In the genomic region with DNA sequence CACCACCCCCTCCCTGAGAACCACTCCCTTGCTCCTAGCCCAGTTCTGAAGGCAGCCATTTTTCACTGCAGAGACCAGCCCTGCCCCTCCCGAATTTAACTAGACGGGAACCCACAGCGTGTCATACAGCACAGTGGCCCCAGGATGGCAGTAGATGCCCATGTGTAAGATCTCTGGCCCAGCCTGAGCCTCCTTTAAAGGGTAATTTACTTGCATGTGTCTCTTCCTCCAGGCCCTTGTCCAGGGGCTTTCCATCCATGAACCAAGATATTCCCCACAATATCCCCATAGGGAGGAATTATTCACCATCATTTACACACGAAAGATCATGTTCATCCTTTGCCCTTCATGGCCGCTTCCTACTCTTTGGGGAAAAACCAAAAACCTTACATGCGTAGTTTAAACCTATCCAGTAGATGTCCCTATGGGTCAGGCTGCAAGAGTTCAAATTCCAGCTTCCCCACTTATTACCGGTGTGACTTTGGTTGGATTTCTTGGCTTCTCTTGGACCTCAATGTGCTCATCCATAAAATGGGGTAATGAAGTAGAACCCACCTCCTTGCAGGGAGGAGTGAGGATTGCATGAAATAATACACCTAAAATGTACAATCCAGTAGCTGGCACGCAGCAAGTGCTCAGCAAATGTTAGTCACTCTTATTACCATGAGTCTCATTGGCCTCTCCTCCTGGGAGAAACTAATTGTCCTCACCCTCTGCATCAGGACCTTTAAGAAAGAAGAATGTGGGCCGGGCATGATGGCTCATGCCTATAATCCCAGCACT, we compare ENCODE assay signal across 8 cellular contexts. TPM values are rescaled to one million over a fixed set of nuclear protein-coding genes. Genes with fewer than 3 reads are reported as not detected.
A peak's percentile ranks its signal among the peaks of the same experiment; 100 is the strongest.
DNase-seq lines count a peak whose midpoint lies in the region; FAIRE-seq and TF ChIP-seq lines count a peak whose summit lies in the region.

No MANE protein-coding gene starts in this region.

- DNase-seq in 8988T = peak; percentile 35
- DNase-seq in GM12892 (ENCODE audit: insufficient read length) = peak; percentile 53
- peak; percentile 73 for DNase-seq in MG63
- DNase-seq in RPMI7951 (ENCODE audit: low read depth) = peak; percentile 85
- peak; percentile 49 for DNase-seq in activated naive CD4-positive, alpha-beta T cell treated with Interleukin-2 at 50 U/mL for 16 hours
- peak; percentile 43 to 85 (median 70) for DNase-seq in head of caudate nucleus
- DNase-seq in pons (ENCODE audit: low spot score) = peak; percentile 69
- peak; percentile 83 for DNase-seq in urothelium cell line (ENCODE audit: low spot score)

- no peaks in the 10 kb centered on the region for H3K27me3 ChIP-seq in MG63

- H3K36me3 ChIP-seq in MG63 = no peaks in the 10 kb centered on the region

- no peak overlapping the region for H3K4me3 ChIP-seq in MG63

- no peak for TF ChIP-seq POLR2A in GM12892 (IDR thresholded peaks at IDR 0.05; ENCODE audit: low read depth, low read length)

- peak; percentile 92 for FAIRE-seq in GM12892 (lab: Jason Lieb, UNC)
- peak; percentile 30 for FAIRE-seq in urothelium cell line (lab: Jason Lieb, UNC)

- H3K9me3 ChIP-seq in MG63 = no peaks in the 10 kb centered on the region

- intact Hi-C loops in head of caudate nucleus (cut with DNase I) = loop anchor here (10.0 kb wide), 1 partner anchor 208 kb away; no protein-coding TSS in a partner anchor

RNA-seq across cellular contexts. Expression of gene LACTBL1, which starts 4.0 kb away (rescaled TPM):
- not detected for polyA plus RNA-seq in GM12892 (2012; ENCODE audit: missing spikeins)
- total RNA-seq in MG63 (2014; rRNA removed; shearing (Covaris generic); ENCODE audit: low replicate concordance) = not detected in 2 replicates
- not detected in 2 replicates for total RNA-seq in RPMI7951 (2014; rRNA removed; shearing (Covaris generic))

RNA-seq across cellular contexts. Expression of gene TEX46, which starts 39.0 kb away (rescaled TPM):
- polyA plus RNA-seq in GM12892 (2012; ENCODE audit: missing spikeins) = not detected
- not detected in 2 replicates for total RNA-seq in MG63 (2014; rRNA removed; shearing (Covaris generic); ENCODE audit: low replicate concordance)
- total RNA-seq in RPMI7951 (2014; rRNA removed; shearing (Covaris generic)) = 0.48 TPM in 1 of 2 replicates, not detected in the other

RNA-seq across cellular contexts. Expression of gene KDM1A, which starts 42.6 kb away (rescaled TPM):
- polyA plus RNA-seq in GM12892 (2012; ENCODE audit: missing spikeins) = 85.6 TPM
- 138 and 140 TPM in 2 replicates for total RNA-seq in MG63 (2014; rRNA removed; shearing (Covaris generic); ENCODE audit: low replicate concordance)
- 95.1 and 126 TPM in 2 replicates for total RNA-seq in RPMI7951 (2014; rRNA removed; shearing (Covaris generic))

Comparison
In these comparisons a context has a peak if more than half of its experiments do, and no peak if none do; other contexts are left out.
1. DNase-seq: peak in every context shown above with its lines; median percentile 85 in RPMI7951; 83 in urothelium cell line; 73 in MG63; 70 in head of caudate nucleus; 69 in pons; 53 in GM12892; 49 in activated naive CD4-positive, alpha-beta T cell treated with Interleukin-2 at 50 U/mL for 16 hours; 35 in 8988T.